18 cellular contexts compared by ENCODE assay signal in genomic region chr7:44218418-44219201, GRCh38. TPM values are rescaled to one million over a fixed set of nuclear protein-coding genes. Genes with fewer than 3 reads are reported as not detected.
A peak's percentile ranks its signal among the peaks of the same experiment; 100 is the strongest.
DNase-seq lines count a peak whose midpoint lies in the region; ATAC-seq and TF ChIP-seq lines count a peak whose summit lies in the region.
"Had no signal": no experiment of that assay in that cellular context is flagged by ENCODE, and none has a peak within 500 bp of the region (broad histone marks: within the 10 kb centered on the region; RNA-seq: fewer than 3 reads in every experiment).

No MANE protein-coding gene starts in this region.

- no peaks in the 10 kb centered on the region for H3K27me3 Mint-ChIP-seq in mesothelial cell of epicardium (ENCODE audit: low read depth)
- H3K27me3 Mint-ChIP-seq: activated naive CD8-positive, alpha-beta T cell treated with anti-CD3 and anti-CD28 coated beads, Interleukin-2, amount 50 U/mL, for 24 hours had no signal

- no peaks in the 10 kb centered on the region for H4K20me1 ChIP-seq in PC-9 (ENCODE audit: insufficient read depth)

- H3K36me3 ChIP-seq in BJ (ENCODE audit: control insufficient read depth, insufficient read depth, low read length) (peaks cover 5% of the 10 kb centered on the region), PC-9 (ENCODE audit: low read depth) (no peaks in the 10 kb centered on the region)

- in situ Hi-C loops in KBM-7 (cut with MboI; ENCODE audit: low pct_unique_long_range_greater_than_20kb, low sequenced_read_pairs): no loop called here

- intact Hi-C loops in PC-9 (cut with micrococcal nuclease; ENCODE audit: unreplicated experiment): no loop called here

- peaks cover 10% of the 10 kb centered on the region for H3K4me1 Mint-ChIP-seq in mesothelial cell of epicardium
- H3K4me1 Mint-ChIP-seq: activated naive CD8-positive, alpha-beta T cell treated with anti-CD3 and anti-CD28 coated beads, Interleukin-2, amount 50 U/mL, for 24 hours had no signal

- H3K4me3 ChIP-seq in BJ (ENCODE audit: low read depth, low read length): no peak overlapping the region
- H3K4me3 ChIP-seq in epithelial cell of esophagus (ENCODE audit: low read length): no peak overlapping the region
- no peak overlapping the region for H3K4me3 ChIP-seq in PC-9
- H3K4me3 ChIP-seq: coronary artery, GM12878 had no signal

- H3K4me3 Mint-ChIP-seq in mesothelial cell of epicardium: peak overlapping the region; percentile 8
- H3K4me3 Mint-ChIP-seq: activated naive CD8-positive, alpha-beta T cell treated with anti-CD3 and anti-CD28 coated beads, Interleukin-2, amount 50 U/mL, for 24 hours had no signal

- POLR2A ChIA-PET in BJ (lab: Charles Lee) (no interaction called here), PC-9 (lab: Charles Lee; ENCODE audit: unreplicated experiment) (no interaction called here)

- CTCF ChIA-PET in BJ (lab: Yijun Ruan, JAX) (interaction anchor here (0.7 to 1.2 kb wide), 4 partner anchors 9 to 259 kb away, joined by 3 to 4 read pairs (median 4); partner anchors contain the start of gene YKT6), PC-9 (lab: Charles Lee) (interaction anchor here (0.6 kb wide), 1 partner anchor 94 kb away, joined by 6 read pairs; no protein-coding TSS in a partner anchor)

- no peaks in the 10 kb centered on the region for H3K36me3 Mint-ChIP-seq in mesothelial cell of epicardium

- no peak overlapping the region for H2AFZ ChIP-seq in PC-9

- H3K9me3 ChIP-seq in PC-9 (ENCODE audit: insufficient read depth, low read depth): no peaks in the 10 kb centered on the region

- no TSS peak for BruUV-seq in PC-9 (replicated peaks; lab: Mats Ljungman, UMichigan)

- H3K27ac Mint-ChIP-seq in mesothelial cell of epicardium: peak overlapping the region; percentile 31
- H3K27ac Mint-ChIP-seq: activated naive CD8-positive, alpha-beta T cell treated with anti-CD3 and anti-CD28 coated beads, Interleukin-2, amount 50 U/mL, for 24 hours had no signal

- no peaks in the 10 kb centered on the region; the same call in 1 of the 2 replicates for H3K27me3 ChIP-seq in BJ (ENCODE audit: control insufficient read depth, insufficient read depth, low read length)
- peaks cover 18% of the 10 kb centered on the region for H3K27me3 ChIP-seq in PC-9 (ENCODE audit: insufficient read depth, low read depth)

- H3K4me2 ChIP-seq in PC-9: no peak overlapping the region
- H3K4me2 ChIP-seq: KMS-11 had no signal

- DNase-seq in BJ (ENCODE audit: low read depth) (no peak), NCI-H524 treated with DMSO at 0.1 percent for 48 hours (lab: John Stamatoyannopoulos, UW) (peak; percentile 1), epithelial cell of esophagus (ENCODE audit: low read depth) (no peak), mesothelial cell of epicardium (ENCODE audit: low spot score in 2 of 2, unreplicated experiment in 2 of 2) (peak in 1 of 2 experiments; percentile 21), PC-9 (no peak), KBM-7 (no peak), HK-2 (ENCODE audit: unreplicated experiment) (no peak)
- DNase-seq: activated naive CD8-positive, alpha-beta T cell treated with anti-CD3 and anti-CD28 coated beads, Interleukin-2, amount 50 U/mL, for 24 hours; activated T-cell treated with anti-CD3 and anti-CD28 coated beads for 4 hours; DMS79; HCEC 1CT; NCI-H2081; stimulated activated CD4-positive, alpha-beta T cell treated with anti-CD3 and anti-CD28 coated beads, Interleukin-1b, Interleukin-23, amount 100 ng/mL, for 48 hours; stimulated activated naive CD4-positive, alpha-beta T cell treated with Interleukin-2 at 50 U/mL for 16 hours had no signal

- H3K4me1 ChIP-seq in PC-9 (replicated peaks; ENCODE audit: insufficient read depth): no peaks in the 10 kb centered on the region

- H3F3A ChIP-seq in PC-9 (ENCODE audit: insufficient read depth, low read depth): peaks cover 12% of the 10 kb centered on the region; the same call in 1 of the 2 replicates

- no peaks in the 10 kb centered on the region for H3K9me3 Mint-ChIP-seq in mesothelial cell of epicardium
- H3K9me3 Mint-ChIP-seq: activated naive CD8-positive, alpha-beta T cell treated with anti-CD3 and anti-CD28 coated beads, Interleukin-2, amount 50 U/mL, for 24 hours had no signal

- H3K79me2 ChIP-seq in PC-9 (ENCODE audit: low read depth): no peaks in the 10 kb centered on the region

- no peaks in the 10 kb centered on the region for H3K9me2 ChIP-seq in PC-9 (ENCODE audit: insufficient read depth)

- TF ChIP-seq CTCF in BJ (IDR thresholded peaks at IDR 0.05; ENCODE audit: insufficient read depth, low read depth, low read length) (peak; percentile 19; the same call in 1 of the 2 replicates), epithelial cell of esophagus (IDR thresholded peaks at IDR 0.05; ENCODE audit: insufficient read depth, low read depth, low read length, missing control alignments) (peak; percentile 2), mesothelial cell of epicardium (IDR thresholded peaks at IDR 0.05; ENCODE audit: unreplicated experiment) (no peak), PC-9 (conservative IDR thresholded peaks at IDR 0.05) (no peak)

- no peak overlapping the region for H3K27ac ChIP-seq in PC-9
- H3K27ac ChIP-seq: coronary artery, KMS-11 had no signal

- ATAC-seq in activated CD4-positive, CD25-positive, alpha-beta regulatory T cell treated with anti-CD3 and anti-CD28 coated beads, Interleukin-2, amount 50 U/mL, for 24 hours: no peak
- ATAC-seq: activated naive CD8-positive, alpha-beta T cell treated with anti-CD3 and anti-CD28 coated beads, Interleukin-2, amount 50 U/mL, for 24 hours; GM12878 had no signal

RNA-seq across cellular contexts. Expression of gene YKT6, which starts 17.8 kb away (rescaled TPM):
- polyA plus RNA-seq in BJ (2011; rRNA removed): 132 and 160 TPM in 2 replicates
- polyA minus RNA-seq in BJ (2011; rRNA and poly(A)+ RNA removed): 76.4 and 125 TPM in 2 replicates
- 80.6 to 85.0 TPM (median 83.7 TPM) in 3 replicates for total RNA-seq in mesothelial cell of epicardium
- total RNA-seq in PC-9 (2021): 109 and 142 TPM in 2 replicates

RNA-seq across cellular contexts. Expression of gene GCK, which starts 29.4 kb away (rescaled TPM):
- polyA plus RNA-seq in BJ (2011; rRNA removed): 0.22 and 0.40 TPM in 2 replicates
- 0.19 TPM in 1 of 2 replicates, not detected in the other for polyA minus RNA-seq in BJ (2011; rRNA and poly(A)+ RNA removed)
- 1.5 to 2.4 TPM (median 2.2 TPM) in 3 replicates for total RNA-seq in mesothelial cell of epicardium
- not detected in 2 replicates for total RNA-seq in PC-9 (2021)
- total RNA-seq: GM12878 had no signal

Comparison
In these comparisons a context has a peak if more than half of its experiments do, and no peak if none do; other contexts are left out.
1. CTCF ChIP-seq: peak in BJ (single experiment) and epithelial cell of esophagus (single experiment); none in mesothelial cell of epicardium (single experiment) and PC-9 (single experiment).